ENCODE assay signal across 8 cellular contexts in genomic region chr11:2532704-2533641, GRCh38.
DNase-seq lines count a peak whose midpoint lies in the region; ATAC-seq, FAIRE-seq and TF ChIP-seq lines count a peak whose summit lies in the region.

No MANE protein-coding gene starts in this region.

- 27 to 41% (median 36%) methylated on average over 47 of the region's 47 CpGs for WGBS in small intestine, 3 donors

- H3K4me3 ChIP-seq in GM12875 (ENCODE audit: low read depth, low read length) (no peak overlapping the region), WERI-Rb-1 (ENCODE audit: low read depth, low read length) (peak overlapping the region; percentile 21), small intestine (ENCODE audit: low read depth in 1 of 2, low read length in 2 of 2) (no peak overlapping the region)

- FAIRE-seq in small intestine (lab: Jason Lieb, UNC): no peak

- in situ Hi-C loops in T47D (cut with HindIII; ENCODE audit: low pct_unique_long_range_greater_than_20kb, low sequenced_read_pairs): no loop called here

- H3K27ac ChIP-seq in WERI-Rb-1 (peak overlapping the region; percentile 22; the same call in 1 of the 2 replicates), small intestine (ENCODE audit: low read depth in 1 of 2, low read length in 1 of 2) (peak overlapping the region in 1 of 2 donors; percentile 1)

- H3K36me3 ChIP-seq in WERI-Rb-1 (no peaks in the 10 kb centered on the region), small intestine (ENCODE audit: control insufficient read depth in 2 of 2, insufficient read depth in 2 of 2, low read length in 2 of 2) (no peaks in the 10 kb centered on the region)

- ATAC-seq in HG03064 (IDR thresholded peaks at IDR 0.05; ENCODE audit: low read depth, unreplicated experiment) (peak; percentile 77), HG03039 (IDR thresholded peaks at IDR 0.05; ENCODE audit: unreplicated experiment) (no peak)

- TF ChIP-seq CTCF in GM12875 (IDR thresholded peaks at IDR 0.05; ENCODE audit: borderline replicate concordance, insufficient read depth, low read depth, low read length) (peak; percentile 99), WERI-Rb-1 (IDR thresholded peaks at IDR 0.05; ENCODE audit: low read depth, low read length) (peak; percentile 99)

- DNase-seq in NCI-H2196 treated with DMSO at 0.1 percent for 48 hours (lab: John Stamatoyannopoulos, UW; ENCODE audit: unreplicated experiment) (peak; percentile 80), WERI-Rb-1 (peak; percentile 96), T47D (ENCODE audit: low read depth in 1 of 2, low spot score in 1 of 2) (peak; percentile 60 to 85), iPS-NIHi7 (ENCODE audit: extremely low spot score) (peak; percentile 92), small intestine (peak; percentile 83)

- H3K9me3 ChIP-seq in WERI-Rb-1 (ENCODE audit: severe bottlenecking) (no peaks in the 10 kb centered on the region), small intestine (ENCODE audit: control insufficient read depth, low read depth) (no peaks in the 10 kb centered on the region)

- peaks cover 0 to 3% of the 10 kb centered on the region in 2 donors for H3K4me1 ChIP-seq in small intestine (ENCODE audit: control insufficient read depth in 2 of 2, insufficient read depth in 1 of 2, low read depth in 1 of 2, low read length in 1 of 2)

- H3K27me3 ChIP-seq in WERI-Rb-1 (ENCODE audit: insufficient read depth, low read depth, severe bottlenecking) (no peaks in the 10 kb centered on the region), small intestine (ENCODE audit: control insufficient read depth in 2 of 2, insufficient read depth in 2 of 2, low read length in 2 of 2) (no peaks in the 10 kb centered on the region)
